ENCODE assay signal across 1 cellular context in genomic region chr14:76950043-76951020, GRCh38.
TF ChIP-seq lines count a peak whose summit lies in the region.

No MANE protein-coding gene starts in this region.

TF ChIP-seq in Ishikawa, 13 proteins besides CTCF, POLR2A, EP300 and RAD21 (continued from another document):
- TF ChIP-seq REST (IDR thresholded peaks at IDR 0.05; ENCODE audit: low read depth) (no peak), USF1 (IDR thresholded peaks at IDR 0.05) (peak; percentile 68), YY1 (IDR thresholded peaks at IDR 0.05; ENCODE audit: low read depth) (0 out of 2 replicates have a peak, but pooled peaks have one; percentile 18), MAX (IDR thresholded peaks at IDR 0.05) (peak; percentile 84), ZBTB7A (IDR thresholded peaks at IDR 0.05; ENCODE audit: low read depth) (peak; percentile 51; the same call in 1 of the 2 replicates), FOXM1 (IDR thresholded peaks at IDR 0.05; ENCODE audit: borderline replicate concordance, low read depth) (peak; percentile 75), TCF12 (IDR thresholded peaks at IDR 0.05; ENCODE audit: low read depth) (peak; percentile 85), NFIC (IDR thresholded peaks at IDR 0.05) (peak; percentile 84), TEAD4 (IDR thresholded peaks at IDR 0.05) (peak; percentile 67)
